ENCODE assay signal across 13 cellular contexts in genomic region chr12:2288001-2288400, GRCh38.
DNase-seq lines count a peak whose midpoint lies in the region; ATAC-seq lines count a peak whose summit lies in the region.
"Had no signal": no experiment of that assay in that cellular context is flagged by ENCODE, and none has a peak within 500 bp of the region (broad histone marks: within the 10 kb centered on the region; RNA-seq: fewer than 3 reads in every experiment).

No MANE protein-coding gene starts in this region.

- DNase-seq in Right ventricle myocardium inferior (ENCODE audit: missing footprints) (peak; percentile 79), left ventricle myocardium superior (no peak), amniotic epithelial cell (ENCODE audit: low read depth) (peak; percentile 73), islet precursor cell (peak; percentile 84), NCI-H774 (lab: John Stamatoyannopoulos, UW) (no peak), nucleus accumbens (lab: John Stamatoyannopoulos, UW) (no peak), DMS53 (lab: John Stamatoyannopoulos, UW) (no peak)
- DNase-seq: ACHN; activated CD4-positive, CD25-positive, alpha-beta regulatory T cell treated with anti-CD3 and anti-CD28 coated beads, Interleukin-2, amount 50 U/mL, for 72 hours; activated gamma-delta T cell; cortex of kidney; NCI-H1436 treated with DMSO at 0.1 percent for 48 hours had no signal

- ATAC-seq in Right ventricle myocardium inferior = no peak
- ATAC-seq in left ventricle myocardium superior = no peak
- ATAC-seq in HG02610 (IDR thresholded peaks at IDR 0.05; ENCODE audit: unreplicated experiment) = no peak

- intact Hi-C loops in Right ventricle myocardium inferior (cut with DNase I) = loop anchor here (5.0 to 10.0 kb wide), 2 partner anchors 316 to 493 kb away; no protein-coding TSS in a partner anchor
- intact Hi-C loops in left ventricle myocardium superior (cut with micrococcal nuclease) = loop anchor here (10.0 kb wide), 1 partner anchor 233 kb away; the partner anchor contains the start of gene CACNA1C

Comparison
In these comparisons a context has a peak if more than half of its experiments do, and no peak if none do; other contexts are left out.
1. DNase-seq: peak in Right ventricle myocardium inferior (single experiment), amniotic epithelial cell (single experiment) and islet precursor cell (single experiment); none in left ventricle myocardium superior (single experiment), NCI-H774 (single experiment), nucleus accumbens (0 of 56) and DMS53 (single experiment).